Comparison of ENCODE assay signal across 8 cellular contexts in the genomic region with DNA sequence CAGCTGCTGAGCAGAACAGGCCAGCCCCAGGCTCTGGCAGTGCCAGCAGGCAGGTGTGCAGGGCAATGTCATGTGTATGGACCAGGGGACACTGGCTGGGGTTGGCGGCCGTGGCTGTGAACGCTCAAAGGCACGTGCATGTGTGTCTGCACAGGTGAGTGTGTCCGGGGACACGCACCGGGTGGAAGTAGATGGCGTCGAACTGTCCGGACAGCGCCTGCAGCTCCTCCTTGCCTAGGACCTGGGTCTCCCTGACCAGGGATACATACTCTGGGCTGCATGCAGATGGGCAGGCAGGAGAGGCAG. TPM values are rescaled to one million over a fixed set of nuclear protein-coding genes. Genes with fewer than 3 reads are reported as not detected.
DNase-seq lines count a peak whose midpoint lies in the region; ATAC-seq, FAIRE-seq and TF ChIP-seq lines count a peak whose summit lies in the region.

No MANE protein-coding gene starts in this region.

- H3K4me3 ChIP-seq in AG04450 (ENCODE audit: low read depth, low read length), result peak overlapping the region; percentile 85
- H3K4me3 ChIP-seq in HUES6 (ENCODE audit: low read depth, low read length), result peak overlapping the region; percentile 83
- peak overlapping the region; percentile 76 for H3K4me3 ChIP-seq in bronchial epithelial cell (ENCODE audit: low read depth, low read length)

- H3K4me1 Mint-ChIP-seq in naive B cell, result peaks cover 7 to 15% (median 13%) of the 10 kb centered on the region in 3 donors

- H3K4me1 ChIP-seq in HUES6 (ENCODE audit: control insufficient read depth, insufficient read depth, low read length), result peaks cover 17% of the 10 kb centered on the region

- H3K36me3 Mint-ChIP-seq in naive B cell, result peaks cover 0 to 1% of the 10 kb centered on the region in 2 donors

- no peak for DNase-seq in AG04450 (ENCODE audit: low read depth, low spot score)
- no peak for DNase-seq in bronchial epithelial cell (ENCODE audit: low read depth)
- DNase-seq in naive B cell, result no peak
- no peak for DNase-seq in G401 (ENCODE audit: low spot score)
- no peak for DNase-seq in stimulated activated naive CD4-positive, alpha-beta T cell (lab: John Stamatoyannopoulos, UW)
- no peak for DNase-seq in mucosa of gallbladder (ENCODE audit: low spot score)
- DNase-seq in ecto neural progenitor cell (ENCODE audit: low spot score), result no peak

- H3K9me3 ChIP-seq in AG04450 (ENCODE audit: control insufficient read depth, insufficient read depth, low read length) (no peaks in the 10 kb centered on the region), HUES6 (ENCODE audit: control insufficient read depth, insufficient read depth, low read depth, low read length) (no peaks in the 10 kb centered on the region)

- H3K36me3 ChIP-seq in HUES6 (ENCODE audit: control insufficient read depth, insufficient read depth, low read length) (peaks cover 16% of the 10 kb centered on the region), bronchial epithelial cell (ENCODE audit: control insufficient read depth, insufficient read depth, low read length) (peaks cover 25% of the 10 kb centered on the region)

- no peaks in the 10 kb centered on the region for H3K9me3 Mint-ChIP-seq in naive B cell

- POLR2A ChIA-PET in AG04450 (lab: Yijun Ruan, JAX), result interaction anchor here (0.7 to 2.1 kb wide), 2 partner anchors 11 to 73 kb away, joined by 5 to 8 read pairs; a partner anchor contains a TSS

- peak overlapping the region; percentile 61 for H3K27ac ChIP-seq in AG04450 (ENCODE audit: low read depth, low read length)
- H3K27ac ChIP-seq in HUES6 (ENCODE audit: low read depth, low read length), result no peak overlapping the region

- peak overlapping the region; percentile 63 to 81 (median 72) for H3K4me3 Mint-ChIP-seq in naive B cell

- peak overlapping the region in 1 of 6 donors; percentile 57 for H3K27ac Mint-ChIP-seq in naive B cell

- no peaks in the 10 kb centered on the region for H3K27me3 ChIP-seq in AG04450 (ENCODE audit: control insufficient read depth, insufficient read depth, low read length)
- H3K27me3 ChIP-seq in HUES6 (ENCODE audit: control insufficient read depth, insufficient read depth, low read length), result no peaks in the 10 kb centered on the region
- H3K27me3 ChIP-seq in bronchial epithelial cell (ENCODE audit: control insufficient read depth, insufficient read depth, low read length), result no peaks in the 10 kb centered on the region

- no peak overlapping the region for H3K9ac ChIP-seq in HUES6 (ENCODE audit: low read length)

- no peaks in the 10 kb centered on the region for H3K27me3 Mint-ChIP-seq in naive B cell

- CTCF ChIA-PET in AG04450 (lab: Charles Lee), result interaction anchor here (0.5 to 3.0 kb wide), 3 partner anchors 17 to 91 kb away, joined by 3 to 25 read pairs (median 6); no protein-coding TSS in a partner anchor

- TF ChIP-seq CTCF in AG04450 (IDR thresholded peaks at IDR 0.05; ENCODE audit: low read depth, low read length) (no peak), bronchial epithelial cell (IDR thresholded peaks at IDR 0.05; ENCODE audit: insufficient read depth, low read length, severe bottlenecking) (no peak)

- no peak for ATAC-seq in naive B cell (ENCODE audit: low read depth in 2 of 2)

- FAIRE-seq in bronchial epithelial cell (lab: Jason Lieb, UNC), result no peak

- in situ Hi-C loops in G401 (cut with HindIII; ENCODE audit: low sequenced_read_pairs), result no loop called here

RNA-seq across cellular contexts. Expression of a gene that starts 0.9 kb away (rescaled TPM):
- polyA plus RNA-seq in AG04450 (2011; rRNA removed) (7.0 and 9.9 TPM in 2 replicates), naive B cell (ENCODE audit: low read depth in 6 of 6) (1 to 10 TPM; 4.6 to 8.2 (median 6.3) TPM)
- polyA minus RNA-seq in AG04450 (2011; rRNA and poly(A)+ RNA removed), result 7.4 and 9.7 TPM in 2 replicates
- total RNA-seq in bronchial epithelial cell (9.7 and 13.8 TPM in 2 replicates), mucosa of gallbladder (100 TPM)
- 6.1 and 28.5 TPM in 2 replicates for total RNA-seq in G401 (2014; rRNA removed; shearing (Covaris generic))

RNA-seq across cellular contexts. Expression of a gene that starts 5.4 kb away (rescaled TPM):
- polyA plus RNA-seq in AG04450 (2011; rRNA removed) (8.5 and 10.8 TPM in 2 replicates), naive B cell (ENCODE audit: low read depth in 6 of 6) (10 to 100 TPM; 11.6 to 23.2 (median 14.2) TPM)
- 11.9 and 12.7 TPM in 2 replicates for polyA minus RNA-seq in AG04450 (2011; rRNA and poly(A)+ RNA removed)
- total RNA-seq in bronchial epithelial cell (18.2 TPM in 2 replicates), mucosa of gallbladder (64.4 TPM)
- 15.1 and 17.0 TPM in 2 replicates for total RNA-seq in G401 (2014; rRNA removed; shearing (Covaris generic))

RNA-seq across cellular contexts. Expression of a gene that starts 11.3 kb away (rescaled TPM):
- polyA plus RNA-seq in AG04450 (2011; rRNA removed) (26.6 and 33.7 TPM in 2 replicates), naive B cell (ENCODE audit: low read depth in 6 of 6) (under 1 TPM in 5 of 6 donors, not detected in 1; 0.04 to 0.19 (median 0.09) TPM)
- polyA minus RNA-seq in AG04450 (2011; rRNA and poly(A)+ RNA removed), result 32.0 and 45.4 TPM in 2 replicates
- total RNA-seq in bronchial epithelial cell (12.4 and 14.1 TPM in 2 replicates), mucosa of gallbladder (23.2 TPM)
- total RNA-seq in G401 (2014; rRNA removed; shearing (Covaris generic)), result 155 and 158 TPM in 2 replicates

RNA-seq across cellular contexts. Expression of a gene that starts 20.0 kb away (rescaled TPM):
- polyA plus RNA-seq in AG04450 (2011; rRNA removed) (6.7 and 9.6 TPM in 2 replicates), naive B cell (ENCODE audit: low read depth in 6 of 6) (under 1 TPM in 3 of 6 donors, not detected in 3; 0.17 to 0.21 (median 0.19) TPM)
- polyA minus RNA-seq in AG04450 (2011; rRNA and poly(A)+ RNA removed), result 8.1 and 11.6 TPM in 2 replicates
- total RNA-seq in bronchial epithelial cell (3.4 and 9.0 TPM in 2 replicates), mucosa of gallbladder (16.7 TPM)
- 21.3 and 21.5 TPM in 2 replicates for total RNA-seq in G401 (2014; rRNA removed; shearing (Covaris generic))

RNA-seq across cellular contexts. Expression of a gene that starts 49.4 kb away (rescaled TPM):
- 6.8 and 9.4 TPM in 2 replicates for polyA plus RNA-seq in AG04450 (2011; rRNA removed)
- polyA minus RNA-seq in AG04450 (2011; rRNA and poly(A)+ RNA removed), result 3.4 and 4.9 TPM in 2 replicates
- total RNA-seq in bronchial epithelial cell, result 20.8 and 25.7 TPM in 2 replicates
- polyA plus RNA-seq in naive B cell (ENCODE audit: low read depth in 6 of 6), result 1 to 10 TPM; 2.9 to 6.8 (median 5.2) TPM
- total RNA-seq in G401 (2014; rRNA removed; shearing (Covaris generic)), result 25.5 and 40.7 TPM in 2 replicates
- total RNA-seq in mucosa of gallbladder, result 37.0 TPM
